Comparison of ENCODE assay signal across 19 cellular contexts in genomic region chr18:8413751-8414150, GRCh38.
DNase-seq lines count a peak whose midpoint lies in the region; ATAC-seq, FAIRE-seq and TF ChIP-seq lines count a peak whose summit lies in the region.
"Had no signal": no experiment of that assay in that cellular context is flagged by ENCODE, and none has a peak within 500 bp of the region (broad histone marks: within the 10 kb centered on the region; RNA-seq: fewer than 3 reads in every experiment).

No MANE protein-coding gene starts in this region.

- CTCF ChIA-PET in H1 (lab: Charles Lee; ENCODE audit: partially characterized antibody): interaction anchor here (1.0 to 2.5 kb wide), 4 partner anchors 10 to 66 kb away, joined by 4 to 10 read pairs (median 8); no protein-coding TSS in a partner anchor

- H3K27ac ChIP-seq in H1 (ENCODE audit: low read depth, low read length) (no peak overlapping the region), mesendoderm (ENCODE audit: low read depth, low read length) (no peak overlapping the region), psoas muscle (no peak overlapping the region)
- H3K27ac ChIP-seq: BLaER1 had no signal

- H2BK15ac ChIP-seq in H1 (ENCODE audit: low read length) (no peak overlapping the region), mesendoderm (replicated peaks; ENCODE audit: low read depth) (no peak overlapping the region)

- H3K23ac ChIP-seq in H1 (ENCODE audit: insufficient read length) (no peak overlapping the region), mesendoderm (ENCODE audit: low read length) (no peak overlapping the region)

- DNase-seq in ELF-1 (ENCODE audit: low read depth, low spot score): peak; percentile 18
- DNase-seq in H1 (ENCODE audit: low read depth in 1 of 2, low spot score in 2 of 2): no peak
- DNase-seq in mesendoderm: peak; percentile 35
- no peak for DNase-seq in effector CD4-positive, alpha-beta T cell
- DNase-seq in cortex of kidney (lab: John Stamatoyannopoulos, UW): no peak
- DNase-seq in T-helper 2 cell: no peak
- no peak for DNase-seq in psoas muscle
- DNase-seq: 8988T; CD4-positive, alpha-beta memory T cell; DMS153; DMS79; H7; HFFc6; IMR-90 had no signal

- H2BK120ac ChIP-seq in H1 (replicated peaks; ENCODE audit: low read depth, low read length) (no peak overlapping the region), mesendoderm (ENCODE audit: low read depth, low read length) (no peak overlapping the region)

- FAIRE-seq in H1 (lab: Jason Lieb, UNC): no peak
- FAIRE-seq: GM12878, HTR-8/SVneo had no signal

- no peak overlapping the region for H3K4me3 ChIP-seq in H1 (ENCODE audit: extremely low read depth in 1 of 4, insufficient read depth in 2 of 4, low read depth in 3 of 4, low read length in 4 of 4)
- H3K4me3 ChIP-seq in mesendoderm (ENCODE audit: low read length): no peak overlapping the region
- H3K4me3 ChIP-seq in psoas muscle: no peak overlapping the region
- H3K4me3 ChIP-seq: BLaER1, GM12878, GM23338 had no signal

- no peaks in the 10 kb centered on the region for H3K79me1 ChIP-seq in H1 (ENCODE audit: low read depth, low read length)
- no peaks in the 10 kb centered on the region for H3K79me1 ChIP-seq in mesendoderm (ENCODE audit: low read length)

- no peaks in the 10 kb centered on the region for H3K4me1 ChIP-seq in H1 (replicated peaks in 1 of 4; ENCODE audit: control insufficient read depth in 3 of 4, insufficient read depth in 4 of 4, low read length in 3 of 4)
- no peaks in the 10 kb centered on the region for H3K4me1 ChIP-seq in mesendoderm (ENCODE audit: control insufficient read depth, low read depth, low read length)
- H3K4me1 ChIP-seq in psoas muscle: no peaks in the 10 kb centered on the region

- peaks cover 5 to 13% of the 10 kb centered on the region in 2 experiments; a peak in 3 of 4 replicates for H3K9me3 ChIP-seq in H1 (ENCODE audit: insufficient read depth in 2 of 2, low read depth in 1 of 2, low read length in 1 of 2)
- peaks cover 27% of the 10 kb centered on the region for H3K9me3 ChIP-seq in psoas muscle

- no peaks in the 10 kb centered on the region for H3K36me3 ChIP-seq in H1 (ENCODE audit: control insufficient read depth in 2 of 4, insufficient read depth in 4 of 4, low read length in 3 of 4)
- H3K36me3 ChIP-seq in mesendoderm (ENCODE audit: control insufficient read depth, insufficient read depth, low read length): no peaks in the 10 kb centered on the region
- H3K36me3 ChIP-seq in psoas muscle (ENCODE audit: insufficient read depth in 1 of 2, low read depth in 1 of 2): peaks cover 0 to 7% of the 10 kb centered on the region in 2 donors
- H3K36me3 ChIP-seq: BLaER1 had no signal

- H2BK5ac ChIP-seq in H1 (ENCODE audit: low read depth, low read length) (no peak overlapping the region), mesendoderm (ENCODE audit: low read length) (no peak overlapping the region)

- H2AFZ ChIP-seq in H1 (ENCODE audit: low read length): no peak overlapping the region
- H2AFZ ChIP-seq: GM23338 had no signal

- H3K79me2 ChIP-seq in H1 (ENCODE audit: control insufficient read depth in 1 of 2, insufficient read depth in 2 of 2, low read length in 2 of 2) (no peaks in the 10 kb centered on the region), mesendoderm (ENCODE audit: control insufficient read depth, insufficient read depth, low read length) (no peaks in the 10 kb centered on the region)

- TF ChIP-seq CTCF in H1 (IDR thresholded peaks at IDR 0.05; ENCODE audit: control extremely low read depth in 1 of 3, insufficient read depth in 1 of 3, low read depth in 1 of 3, low read length in 3 of 3): no peak
- no peak for TF ChIP-seq CTCF in psoas muscle (IDR thresholded peaks at IDR 0.05)

- peak overlapping the region in 1 of 4 experiments; percentile 32; a peak in 1 of 7 replicates for H3K9ac ChIP-seq in H1 (replicated peaks in 1 of 4; ENCODE audit: extremely low read depth in 1 of 4, low read depth in 3 of 4, low read length in 3 of 4)
- H3K9ac ChIP-seq in mesendoderm (ENCODE audit: low read length): no peak overlapping the region
- H3K9ac ChIP-seq: BLaER1 had no signal

- no peak overlapping the region for H4K5ac ChIP-seq in H1 (ENCODE audit: insufficient read length, low read depth, low read length)
- H4K5ac ChIP-seq in mesendoderm (ENCODE audit: low read length): no peak overlapping the region

- POLR2A ChIA-PET in H1 (lab: Charles Lee; ENCODE audit: partially characterized antibody): no interaction called here

- ATAC-seq in psoas muscle: no peak
- ATAC-seq: GM12878, GM23338, HCT116 had no signal

- no peaks in the 10 kb centered on the region for H3K27me3 ChIP-seq in H1 (replicated peaks in 1 of 4; ENCODE audit: control insufficient read depth in 3 of 4, extremely low read depth in 1 of 4, insufficient read depth in 3 of 4, low read length in 3 of 4)
- H3K27me3 ChIP-seq in mesendoderm (ENCODE audit: insufficient read depth, low read length, poor library complexity): no peaks in the 10 kb centered on the region
- peaks cover 0 to 3% (median 0%) of the 10 kb centered on the region in 3 donors for H3K27me3 ChIP-seq in psoas muscle (ENCODE audit: insufficient read depth in 3 of 3, low read length in 2 of 3)
- H3K27me3 ChIP-seq: BLaER1 had no signal

- no peak for TF ChIP-seq RAD21 in H1 (IDR thresholded peaks at IDR 0.05 in 1 of 2, conservative IDR thresholded peaks at IDR 0.05 in 1 of 2; ENCODE audit: low read depth in 2 of 2, low read length in 2 of 2)

- no peaks in the 10 kb centered on the region for H4K20me1 ChIP-seq in H1 (replicated peaks in 1 of 2; ENCODE audit: control insufficient read depth in 1 of 2, insufficient read depth in 2 of 2, low read length in 2 of 2)
- H4K20me1 ChIP-seq: BLaER1 had no signal

- WGBS in H1 (ENCODE audit: extremely low coverage in 1 of 2, insufficient coverage in 1 of 2, insufficient read length in 1 of 2, insufficient replicate concordance in 2 of 2, low coverage in 1 of 2, low lambda C conversion rate in 2 of 2, missing lambda C conversion rate in 1 of 2), 2 experiments: 67% methylated on average over 6 of the region's 6 CpGs; no CpG with 5 or more reads in 1 of the 2 experiments
- no CpG with 5 or more reads among the region's 6 CpGs for WGBS in mesendoderm (ENCODE audit: extremely low coverage, insufficient coverage, low lambda C conversion rate)
- 58 to 77% (median 61%) methylated on average over 6 of the region's 6 CpGs for WGBS in psoas muscle, 3 donors

- H3K23me2 ChIP-seq in H1 (ENCODE audit: low read depth, low read length): no peaks in the 10 kb centered on the region

- no peak overlapping the region for H3K14ac ChIP-seq in H1 (ENCODE audit: insufficient read length)

- no peak for TF ChIP-seq EP300 in H1 (IDR thresholded peaks at IDR 0.05; ENCODE audit: borderline replicate concordance in 1 of 2, low read depth in 2 of 2, low read length in 2 of 2)

- H3K56ac ChIP-seq in H1 (replicated peaks; ENCODE audit: insufficient read length, low read depth, low read length): no peak overlapping the region
- no peak overlapping the region for H3K56ac ChIP-seq in mesendoderm (ENCODE audit: low read length)

- no peak overlapping the region for H2BK12ac ChIP-seq in H1 (ENCODE audit: low read depth, low read length)

- H2AK5ac ChIP-seq in H1 (ENCODE audit: low read depth, low read length) (no peak overlapping the region), mesendoderm (ENCODE audit: low read length) (no peak overlapping the region)

- no peak for TF ChIP-seq POLR2A in H1 (IDR thresholded peaks at IDR 0.05; ENCODE audit: control extremely low read depth in 1 of 2, low read depth in 2 of 2, low read length in 2 of 2)

- H4K8ac ChIP-seq in H1 (ENCODE audit: extremely low read depth, insufficient read depth, low read length) (no peak overlapping the region), mesendoderm (ENCODE audit: low read depth, low read length) (no peak overlapping the region)

- no peak overlapping the region for H4K91ac ChIP-seq in H1 (replicated peaks; ENCODE audit: insufficient read length, low read length)

- intact Hi-C loops in psoas muscle (cut with DNase I): no loop called here

- H3K4me2 ChIP-seq in H1 (ENCODE audit: insufficient read depth in 1 of 2, low read depth in 2 of 2, low read length in 2 of 2) (no peak overlapping the region), mesendoderm (ENCODE audit: low read length) (no peak overlapping the region)
- H3K4me2 ChIP-seq: BLaER1, GM23338 had no signal

- H3K18ac ChIP-seq in H1 (ENCODE audit: extremely low read depth, low read length) (0 out of 2 replicates have a peak overlapping the region, but pooled peaks have one; percentile 65), mesendoderm (ENCODE audit: low read length) (no peak overlapping the region)

- no peak overlapping the region for H2BK20ac ChIP-seq in H1 (ENCODE audit: low read length)

- H3K4ac ChIP-seq in H1 (replicated peaks; ENCODE audit: insufficient read length, low read depth, low read length) (no peak overlapping the region), mesendoderm (ENCODE audit: low read depth, low read length) (no peak overlapping the region)

TF ChIP-seq in H1, 55 proteins besides CTCF, POLR2A, EP300 and RAD21:
- TF ChIP-seq CTBP2 (IDR thresholded peaks at IDR 0.05; ENCODE audit: borderline replicate concordance, insufficient read depth, insufficient read length, low read length) (no peak), MAFK (IDR thresholded peaks at IDR 0.05; ENCODE audit: low read depth, low read length) (no peak), JUND (IDR thresholded peaks at IDR 0.05; ENCODE audit: low read length) (no peak), POU5F1 (IDR thresholded peaks at IDR 0.05; ENCODE audit: low read depth, low read length) (no peak)

Comparison
In these comparisons a context has a peak if more than half of its experiments do, and no peak if none do; other contexts are left out.
1. DNase-seq: peak in ELF-1 (single experiment) and mesendoderm (single experiment); none in H1 (0 of 2), effector CD4-positive, alpha-beta T cell (single experiment), cortex of kidney (single experiment), T-helper 2 cell (0 of 5) and psoas muscle (0 of 2).